Comparison of ENCODE assay signal across 8 cellular contexts in genomic region chr11:72102162-72102561, GRCh38. TPM values are rescaled to one million over a fixed set of nuclear protein-coding genes. Genes with fewer than 3 reads are reported as not detected.
DNase-seq lines count a peak whose midpoint lies in the region; ATAC-seq and TF ChIP-seq lines count a peak whose summit lies in the region.

No MANE protein-coding gene starts in this region.

- H3K23ac ChIP-seq in IMR-90 (ENCODE audit: low read depth, low read length), result peak overlapping the region; percentile 97

- peak overlapping the region; percentile 56; the same call in 1 of the 2 replicates for H2BK120ac ChIP-seq in IMR-90 (ENCODE audit: low read depth, low read length)

- peak overlapping the region; percentile 76 for H4K5ac ChIP-seq in IMR-90 (ENCODE audit: low read depth, low read length)

- peak overlapping the region; percentile 89 for H3K9ac ChIP-seq in IMR-90 (ENCODE audit: low read depth, low read length)

- no peaks in the 10 kb centered on the region; the same call in 1 of the 2 replicates for H4K20me1 ChIP-seq in IMR-90 (ENCODE audit: insufficient read depth, low read length)

- no peak for TF ChIP-seq POLR2A in IMR-90 (IDR thresholded peaks at IDR 0.05; ENCODE audit: low read depth, low read length)

- H3K9me3 ChIP-seq in IMR-90 (ENCODE audit: control insufficient read depth, insufficient read depth, low read length), result no peaks in the 10 kb centered on the region

- POLR2A ChIA-PET in IMR-90 (lab: Charles Lee; ENCODE audit: unreplicated experiment), result interaction anchor here (1.3 kb wide), 1 partner anchor 10 kb away, joined by 4 read pairs; the partner anchor contains the start of gene ANAPC15
- POLR2A ChIA-PET in HEK293T (lab: Yijun Ruan, JAX), result interaction anchor here (0.6 to 1.0 kb wide), 2 partner anchors 10 to 36 kb away, joined by 3 to 4 read pairs; partner anchors contain the start of gene ANAPC15

- CTCF ChIA-PET in IMR-90 (lab: Yijun Ruan, JAX) (interaction anchor here (2.3 kb wide), 1 partner anchor 11 kb away, joined by 10 read pairs; no protein-coding TSS in a partner anchor), HEK293T (lab: Yijun Ruan, JAX) (no interaction called here)

- in situ Hi-C loops in IMR-90 (cut with MboI; ENCODE audit: low sequenced_read_pairs), result no loop called here

- H3K27me3 Mint-ChIP-seq in brain, result no peaks in the 10 kb centered on the region
- no peaks in the 10 kb centered on the region for H3K27me3 Mint-ChIP-seq in mesothelial cell of epicardium (ENCODE audit: low read depth)

- H2BK15ac ChIP-seq in IMR-90 (ENCODE audit: low read depth, low read length), result peak overlapping the region; percentile 16; the same call in 2 of the 3 replicates

- H3K36me3 Mint-ChIP-seq in brain (peaks cover 23% of the 10 kb centered on the region), mesothelial cell of epicardium (peaks cover 13% of the 10 kb centered on the region)

- H4K91ac ChIP-seq in IMR-90 (ENCODE audit: insufficient read depth, low read depth, low read length), result peak overlapping the region; percentile 91

- intact Hi-C loops in IMR-90 (cut with micrococcal nuclease), result loop anchor here (1.0 to 5.0 kb wide), 3 partner anchors 77 to 121 kb away; no protein-coding TSS in a partner anchor

- WGBS in IMR-90 (ENCODE audit: extremely low coverage in 2 of 2, insufficient read length in 1 of 2), 2 experiments, result 71% methylated on average over 2 of the region's 4 CpGs; no CpG with 5 or more reads in 1 of the 2 experiments

- DNase-seq in IMR-90 (no peak), mesothelial cell of epicardium (ENCODE audit: low spot score in 2 of 2, unreplicated experiment in 2 of 2) (no peak), HEK293T (ENCODE audit: extremely low spot score) (no peak), HCEC 1CT (no peak)

- H3K4me2 ChIP-seq in IMR-90 (ENCODE audit: low read depth, low read length), result peak overlapping the region; percentile 98

- peak overlapping the region; percentile 91 to 100 (median 98) for H3K27ac Mint-ChIP-seq in brain
- peak overlapping the region; percentile 88 for H3K27ac Mint-ChIP-seq in mesothelial cell of epicardium

- H3K4me1 Mint-ChIP-seq in brain, result peaks cover 40% of the 10 kb centered on the region
- peaks cover 30% of the 10 kb centered on the region for H3K4me1 Mint-ChIP-seq in mesothelial cell of epicardium

- peak overlapping the region; percentile 81 for H3K14ac ChIP-seq in IMR-90 (replicated peaks; ENCODE audit: low read depth, low read length)

- H3K36me3 ChIP-seq in IMR-90 (ENCODE audit: control insufficient read depth, insufficient read depth, low read length), result peaks cover 30% of the 10 kb centered on the region

- no peak for TF ChIP-seq CTCF in 22Rv1 (IDR thresholded peaks at IDR 0.05)
- TF ChIP-seq CTCF in IMR-90 (conservative IDR thresholded peaks at IDR 0.05; ENCODE audit: low read depth, low read length), result no peak
- TF ChIP-seq CTCF in brain (conservative IDR thresholded peaks at IDR 0.05), result no peak
- TF ChIP-seq CTCF in mesothelial cell of epicardium (IDR thresholded peaks at IDR 0.05; ENCODE audit: unreplicated experiment), result no peak

- no peak overlapping the region for H2AFZ ChIP-seq in IMR-90 (replicated peaks; ENCODE audit: low read length, poor library complexity)

- TF ChIP-seq RAD21 in IMR-90 (IDR thresholded peaks at IDR 0.05; ENCODE audit: low read length), result no peak

- H3K9me3 Mint-ChIP-seq in brain (no peaks in the 10 kb centered on the region), mesothelial cell of epicardium (no peaks in the 10 kb centered on the region)

- peak overlapping the region; percentile 90 to 97 (median 95) for H3K4me3 Mint-ChIP-seq in brain
- H3K4me3 Mint-ChIP-seq in mesothelial cell of epicardium, result peak overlapping the region; percentile 88

- H3K56ac ChIP-seq in IMR-90 (ENCODE audit: extremely low read depth, insufficient read depth, low read length), result peak overlapping the region; percentile 90

- H2BK20ac ChIP-seq in IMR-90 (ENCODE audit: low read depth, low read length), result no peak overlapping the region

- H3K4ac ChIP-seq in IMR-90 (ENCODE audit: low read depth, low read length), result peak overlapping the region; percentile 97

- H3K27me3 ChIP-seq in IMR-90 (ENCODE audit: control insufficient read depth, insufficient read depth, low read length), result no peaks in the 10 kb centered on the region

- H3K27ac ChIP-seq in 22Rv1 (peak overlapping the region; percentile 82), IMR-90 (ENCODE audit: insufficient read depth, low read length) (peak overlapping the region; percentile 94)

- peak overlapping the region; percentile 90 for H2BK5ac ChIP-seq in IMR-90 (ENCODE audit: low read depth, low read length, poor library complexity, severe bottlenecking)

- peaks cover 35% of the 10 kb centered on the region for H3K9me1 ChIP-seq in IMR-90 (ENCODE audit: insufficient read depth, low read length)

- H3K4me1 ChIP-seq in IMR-90 (ENCODE audit: control insufficient read depth, insufficient read depth, low read length), result peaks cover 9% of the 10 kb centered on the region

- ATAC-seq in IMR-90 (ENCODE audit: low read depth) (no peak), HG02588 (IDR thresholded peaks at IDR 0.05; ENCODE audit: unreplicated experiment) (no peak), GM18861 (IDR thresholded peaks at IDR 0.05; ENCODE audit: unreplicated experiment) (no peak)

- peak overlapping the region; percentile 75 for H3K4me3 ChIP-seq in IMR-90 (ENCODE audit: insufficient read depth, low read depth, low read length)

- H2AK9ac ChIP-seq in IMR-90 (replicated peaks; ENCODE audit: low read depth, low read length, poor library complexity), result peak overlapping the region; percentile 88

- BruUV-seq in IMR-90 (replicated peaks; lab: Mats Ljungman, UMichigan), result no TSS peak

- H3K79me1 ChIP-seq in IMR-90 (ENCODE audit: low read depth in 1 of 2, low read length in 2 of 2), result peaks cover 34 to 62% of the 10 kb centered on the region in 2 experiments

- peak overlapping the region; percentile 86 to 89 for H4K8ac ChIP-seq in IMR-90 (ENCODE audit: low read depth in 2 of 2, low read length in 2 of 2)

- peak overlapping the region; percentile 68 for H2AK5ac ChIP-seq in IMR-90 (ENCODE audit: low read depth, low read length)

- H3K18ac ChIP-seq in IMR-90 (ENCODE audit: low read depth, low read length), result no peak overlapping the region

- dilution Hi-C loops in IMR-90 (cut with HindIII; ENCODE audit: low sequenced_read_pairs, unreplicated experiment), result no loop called here

TF ChIP-seq in IMR-90, 13 proteins besides CTCF, POLR2A, EP300 and RAD21 (continues in another document):
- TF ChIP-seq FOS (IDR thresholded peaks at IDR 0.05; ENCODE audit: low read depth, low read length) (no peak), SMC3 (IDR thresholded peaks at IDR 0.05; ENCODE audit: low read depth, low read length) (no peak)

TF ChIP-seq in HEK293T, 16 proteins besides CTCF, POLR2A, EP300 and RAD21 (continues in another document):
- TF ChIP-seq L3MBTL2 (conservative IDR thresholded peaks at IDR 0.05) (no peak), FOXA1 (IDR thresholded peaks at IDR 0.05) (no peak), TARDBP (IDR thresholded peaks at IDR 0.05) (no peak), CTBP1 (IDR thresholded peaks at IDR 0.05; ENCODE audit: borderline replicate concordance) (no peak), FOXM1 (IDR thresholded peaks at IDR 0.05; ENCODE audit: borderline replicate concordance) (no peak), ARNT (IDR thresholded peaks at IDR 0.05) (no peak), LEF1 (IDR thresholded peaks at IDR 0.05; ENCODE audit: borderline replicate concordance) (no peak), HDGF (IDR thresholded peaks at IDR 0.05; ENCODE audit: borderline replicate concordance) (no peak), NFRKB (IDR thresholded peaks at IDR 0.05) (no peak), SUZ12 (IDR thresholded peaks at IDR 0.05) (no peak), FOXK2 (IDR thresholded peaks at IDR 0.05) (no peak)

RNA-seq across cellular contexts. Expression of gene LAMTOR1, which starts 0.9 kb away (rescaled TPM):
- total RNA-seq in IMR-90 (2012; rRNA removed) (118 and 137 TPM in 2 replicates), mesothelial cell of epicardium (69.1 to 76.5 TPM (median 74.2 TPM) in 3 replicates)
- polyA plus RNA-seq in IMR-90 (2012; rRNA removed) (126 and 131 TPM in 2 replicates), brain (ENCODE audit: insufficient read depth, low read depth, low replicate concordance) (180 TPM)
- 138 and 178 TPM in 2 replicates for polyA plus RNA-seq in IMR-90 (2012; cell fraction: cytosol; rRNA removed)
- polyA plus RNA-seq in IMR-90 (2012; cell fraction: nucleus; rRNA removed; ENCODE audit: low replicate concordance), result 55.2 and 81.9 TPM in 2 replicates

RNA-seq across cellular contexts. Expression of gene TOMT, which starts 3.6 kb away (rescaled TPM):
- total RNA-seq in IMR-90 (2012; rRNA removed) (not detected in 2 replicates), mesothelial cell of epicardium (not detected in 3 replicates)
- polyA plus RNA-seq in IMR-90 (2012; rRNA removed) (not detected in 2 replicates), brain (ENCODE audit: insufficient read depth, low read depth, low replicate concordance) (not detected)
- polyA plus RNA-seq in IMR-90 (2012; cell fraction: cytosol; rRNA removed), result 0.05 TPM in 1 of 2 replicates, not detected in the other
- 0.39 and 0.64 TPM in 2 replicates for polyA plus RNA-seq in IMR-90 (2012; cell fraction: nucleus; rRNA removed; ENCODE audit: low replicate concordance)

RNA-seq across cellular contexts. Expression of gene ANAPC15, which starts 10.3 kb away (rescaled TPM):
- 66.3 and 108 TPM in 2 replicates for total RNA-seq in IMR-90 (2012; rRNA removed)
- 78.7 and 84.2 TPM in 2 replicates for polyA plus RNA-seq in IMR-90 (2012; rRNA removed)
- polyA plus RNA-seq in IMR-90 (2012; cell fraction: cytosol; rRNA removed), result 46.5 and 88.3 TPM in 2 replicates
- polyA plus RNA-seq in IMR-90 (2012; cell fraction: nucleus; rRNA removed; ENCODE audit: low replicate concordance), result 15.0 and 38.6 TPM in 2 replicates
- polyA plus RNA-seq in brain (ENCODE audit: insufficient read depth, low read depth, low replicate concordance), result 105 TPM
- total RNA-seq in mesothelial cell of epicardium, result 39.3 to 39.5 TPM (median 39.4 TPM) in 3 replicates

RNA-seq across cellular contexts. Expression of gene LRRC51, which starts 21.5 kb away (rescaled TPM):
- total RNA-seq in IMR-90 (2012; rRNA removed), result 4.4 and 5.6 TPM in 2 replicates
- polyA plus RNA-seq in IMR-90 (2012; rRNA removed), result 5.3 and 6.3 TPM in 2 replicates
- polyA plus RNA-seq in IMR-90 (2012; cell fraction: cytosol; rRNA removed), result 3.2 and 6.6 TPM in 2 replicates
- polyA plus RNA-seq in IMR-90 (2012; cell fraction: nucleus; rRNA removed; ENCODE audit: low replicate concordance), result 2.7 and 4.4 TPM in 2 replicates
- 40.8 TPM for polyA plus RNA-seq in brain (ENCODE audit: insufficient read depth, low read depth, low replicate concordance)
- total RNA-seq in mesothelial cell of epicardium, result 3.0 to 5.2 TPM (median 4.3 TPM) in 3 replicates

RNA-seq across cellular contexts. Expression of gene NUMA1, which starts 21.8 kb away (rescaled TPM):
- total RNA-seq in IMR-90 (2012; rRNA removed) (56.7 and 61.7 TPM in 2 replicates), mesothelial cell of epicardium (317 to 334 TPM (median 327 TPM) in 3 replicates)
- polyA plus RNA-seq in IMR-90 (2012; rRNA removed) (97.0 and 107 TPM in 2 replicates), brain (ENCODE audit: insufficient read depth, low read depth, low replicate concordance) (419 TPM)
- 29.3 and 55.3 TPM in 2 replicates for polyA plus RNA-seq in IMR-90 (2012; cell fraction: cytosol; rRNA removed)
- 250 and 340 TPM in 2 replicates for polyA plus RNA-seq in IMR-90 (2012; cell fraction: nucleus; rRNA removed; ENCODE audit: low replicate concordance)
